8 cellular contexts compared by ENCODE assay signal in genomic region chr12:92363295-92364146, GRCh38.
DNase-seq lines count a peak whose midpoint lies in the region; ATAC-seq and TF ChIP-seq lines count a peak whose summit lies in the region.

No MANE protein-coding gene starts in this region.

- TF ChIP-seq POLR2A in erythroblast (IDR thresholded peaks at IDR 0.05; ENCODE audit: low read length): no peak

- DNase-seq in GM12864 (ENCODE audit: low read depth) (peak; percentile 93), M059J (ENCODE audit: low read depth) (peak; percentile 31), foreskin melanocyte (peak; percentile 90), sciatic nerve (ENCODE audit: low spot score) (peak; percentile 70), erythroblast (lab: John Stamatoyannopoulos, UW) (no peak), DMS53 (lab: John Stamatoyannopoulos, UW) (no peak)
- DNase-seq in activated CD8-positive, alpha-beta memory T cell treated with anti-CD3 and anti-CD28 coated beads, Interleukin-2, amount 50 U/mL, for 48 hours: peak; percentile 70

- H3K4me3 ChIP-seq in GM12864 (ENCODE audit: low read depth, low read length): peak overlapping the region; percentile 57

- ATAC-seq in GM21576 (IDR thresholded peaks at IDR 0.05; ENCODE audit: unreplicated experiment): peak; percentile 67
- peak; percentile 90 for ATAC-seq in sciatic nerve

- intact Hi-C loops in sciatic nerve (cut with DNase I): no loop called here

- no peak for TF ChIP-seq CTCF in GM12864 (IDR thresholded peaks at IDR 0.05; ENCODE audit: low read depth, low read length, missing control alignments)

Comparison
In these comparisons a context has a peak if more than half of its experiments do, and no peak if none do; other contexts are left out.
1. DNase-seq: peak in GM12864 (single experiment), M059J (single experiment), activated CD8-positive, alpha-beta memory T cell treated with anti-CD3 and anti-CD28 coated beads, Interleukin-2, amount 50 U/mL, for 48 hours (single experiment), foreskin melanocyte (single experiment) and sciatic nerve (single experiment); none in erythroblast (0 of 2) and DMS53 (single experiment).